Comparison of ENCODE assay signal across 9 cellular contexts in genomic region chr21:28883931-28884330, GRCh38.
DNase-seq lines count a peak whose midpoint lies in the region; ATAC-seq and TF ChIP-seq lines count a peak whose summit lies in the region.
"Had no signal": no experiment of that assay in that cellular context is flagged by ENCODE, and none has a peak within 500 bp of the region (broad histone marks: within the 10 kb centered on the region; RNA-seq: fewer than 3 reads in every experiment).

No MANE protein-coding gene starts in this region.

- TF ChIP-seq CTCF in AG09309 (IDR thresholded peaks at IDR 0.05; ENCODE audit: control insufficient read depth, insufficient read depth, low read depth, low read length, missing control alignments) (no peak), ascending aorta (IDR thresholded peaks at IDR 0.05) (no peak)

- H3K27me3 Mint-ChIP-seq in naive B cell, result peaks cover 0 to under 1% (median 0%) of the 10 kb centered on the region in 3 donors

- peak; percentile 10 for DNase-seq in AG09309 (ENCODE audit: low read depth)
- no peak for DNase-seq in ascending aorta (ENCODE audit: low spot score in 2 of 2)
- DNase-seq in naive B cell, result no peak
- no peak for DNase-seq in GM03348 (ENCODE audit: low spot score)
- no peak for DNase-seq in activated effector memory CD4-positive, alpha-beta T cell treated with anti-CD3 and anti-CD28 coated beads, Interleukin-2, amount 50 U/mL, for 16 hours
- DNase-seq: occipital lobe had no signal

- H3K27me3 ChIP-seq in HUES48 (ENCODE audit: control insufficient read depth, insufficient read depth, low read length) (no peaks in the 10 kb centered on the region), ascending aorta (no peaks in the 10 kb centered on the region)

- H3K27ac ChIP-seq in HUES48 (ENCODE audit: low read depth, low read length) (no peak overlapping the region), ascending aorta (peak overlapping the region; percentile 84 to 85)

- peaks cover 0 to 2% (median 0%) of the 10 kb centered on the region in 7 donors for H3K9me3 Mint-ChIP-seq in naive B cell

- no peaks in the 10 kb centered on the region for H3K4me1 ChIP-seq in HUES48 (ENCODE audit: control insufficient read depth, insufficient read depth, low read length)
- H3K4me1 ChIP-seq in ascending aorta, result peaks cover 0 to 11% of the 10 kb centered on the region in 2 donors

- peak overlapping the region; percentile 88; the same call in 1 of the 2 replicates for H3K9ac ChIP-seq in HUES48 (ENCODE audit: low read depth, low read length)

- intact Hi-C loops in ascending aorta (cut with DNase I), result loop anchor here (2.0 to 5.0 kb wide), 3 partner anchors 58 to 77 kb away; no protein-coding TSS in a partner anchor

- H3K4me3 ChIP-seq in AG09309 (ENCODE audit: control insufficient read depth, low read depth, low read length) (no peak overlapping the region), HUES48 (ENCODE audit: low read depth, low read length) (peak overlapping the region; percentile 84; the same call in 1 of the 2 replicates), ascending aorta (peak overlapping the region; percentile 55 to 62)

- H3K36me3 ChIP-seq in HUES48 (ENCODE audit: control insufficient read depth, insufficient read depth, low read length) (peaks cover 33% of the 10 kb centered on the region), ascending aorta (peaks cover 6 to 22% of the 10 kb centered on the region in 2 donors)

- H3K4me3 Mint-ChIP-seq in naive B cell, result peak overlapping the region in 6 of 8 donors; percentile 87 to 95 (median 90)

- H3K36me3 Mint-ChIP-seq in naive B cell, result peaks cover 0 to 6% of the 10 kb centered on the region in 2 donors

- ATAC-seq in naive B cell (ENCODE audit: low read depth in 2 of 2), result no peak
- no peak for ATAC-seq in GM21390 (IDR thresholded peaks at IDR 0.05; ENCODE audit: unreplicated experiment)
- no peak for ATAC-seq in HG03025 (IDR thresholded peaks at IDR 0.05; ENCODE audit: low FRiP score, unreplicated experiment)

- H3K9me3 ChIP-seq in HUES48 (ENCODE audit: control insufficient read depth, insufficient read depth, low read length) (no peaks in the 10 kb centered on the region), ascending aorta (no peaks in the 10 kb centered on the region)

- H3K27ac Mint-ChIP-seq in naive B cell, result peak overlapping the region in 1 of 6 donors; percentile 20

- peaks cover 0 to 20% (median 19%) of the 10 kb centered on the region in 3 donors for H3K4me1 Mint-ChIP-seq in naive B cell
